Comparison of ENCODE assay signal across 24 cellular contexts in the genomic region with DNA sequence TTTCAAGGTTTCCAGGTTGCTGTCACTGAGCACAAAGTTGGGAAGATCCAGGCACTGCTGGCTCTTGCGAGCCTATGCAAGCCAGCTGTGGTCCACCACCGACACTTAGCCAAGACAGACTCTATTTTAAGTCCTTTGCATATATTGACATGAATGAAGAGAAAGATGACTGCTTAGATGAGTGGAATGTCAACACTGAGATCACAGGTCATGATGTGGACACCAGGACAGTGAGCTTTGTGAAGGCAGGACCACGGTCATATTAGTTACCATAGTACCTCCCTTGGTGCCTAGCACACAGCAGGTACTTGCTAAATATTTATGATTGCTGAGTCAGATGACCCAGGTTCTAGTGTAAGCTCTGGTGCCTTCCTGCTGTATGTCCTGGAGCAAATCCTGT.
A peak's percentile ranks its signal among the peaks of the same experiment; 100 is the strongest.
DNase-seq lines count a peak whose midpoint lies in the region; ATAC-seq, FAIRE-seq and TF ChIP-seq lines count a peak whose summit lies in the region.
"Had no signal": no experiment of that assay in that cellular context is flagged by ENCODE, and none has a peak within 500 bp of the region (broad histone marks: within the 10 kb centered on the region; RNA-seq: fewer than 3 reads in every experiment).

No MANE protein-coding gene starts in this region.

- no peaks in the 10 kb centered on the region for H3K9me3 Mint-ChIP-seq in progenitor cell of endocrine pancreas (ENCODE audit: low read depth)
- H3K9me3 Mint-ChIP-seq: CD8-positive, alpha-beta T cell; GM23338; H9 had no signal

- no peaks in the 10 kb centered on the region for H3K27me3 Mint-ChIP-seq in progenitor cell of endocrine pancreas
- H3K27me3 Mint-ChIP-seq: B cell; CD4-positive, CD25-positive, alpha-beta regulatory T cell had no signal

- H3K4me3 ChIP-seq in HepG2 (replicated peaks in 1 of 3; ENCODE audit: insufficient read depth in 1 of 3, low read depth in 2 of 3, low read length in 3 of 3) (no peak overlapping the region), right lobe of liver (no peak overlapping the region)
- H3K4me3 ChIP-seq: BLaER1, GM23338 had no signal

- H3K4me2 ChIP-seq in HepG2 (ENCODE audit: low read depth, low read length) = no peak overlapping the region
- H3K4me2 ChIP-seq: BLaER1, GM23338 had no signal

- 65% methylated on average over 3 of the region's 3 CpGs for WGBS in HepG2 (ENCODE audit: low lambda C conversion rate)
- WGBS in right lobe of liver (ENCODE audit: insufficient coverage, low coverage, low lambda C conversion rate, missing lambda C conversion rate) = 80% methylated on average over 3 of the region's 3 CpGs

- H3K27ac Mint-ChIP-seq in progenitor cell of endocrine pancreas = peak overlapping the region; percentile 81
- H3K27ac Mint-ChIP-seq: B cell; CD4-positive, CD25-positive, alpha-beta regulatory T cell; CD8-positive, alpha-beta T cell; GM23338 had no signal

- H3K9me3 ChIP-seq in HepG2 (ENCODE audit: low read length) (no peaks in the 10 kb centered on the region), right lobe of liver (no peaks in the 10 kb centered on the region)
- H3K9me3 ChIP-seq: BLaER1 had no signal

- H3K27ac ChIP-seq in HepG2 (ENCODE audit: extremely low read length, insufficient read depth, low read length) (no peak overlapping the region), right lobe of liver (no peak overlapping the region)
- H3K27ac ChIP-seq: 22Rv1, BLaER1, C4-2B had no signal

- TF ChIP-seq CTCF in HepG2 (CRISPR knock-in tag; IDR thresholded peaks at IDR 0.05) (no peak), right lobe of liver (IDR thresholded peaks at IDR 0.05) (no peak), progenitor cell of endocrine pancreas (IDR thresholded peaks at IDR 0.05; ENCODE audit: unreplicated experiment) (no peak)

- no peaks in the 10 kb centered on the region for H3K79me2 ChIP-seq in HepG2 (ENCODE audit: insufficient read depth, low read length)

- no peak overlapping the region for H2AFZ ChIP-seq in HepG2 (ENCODE audit: low read length)
- H2AFZ ChIP-seq: GM23338 had no signal

- CTCF ChIA-PET in HepG2 (lab: Yijun Ruan, JAX; ENCODE audit: low intra/inter-chr PET ratio, low total read pairs) = no interaction called here

- TF ChIP-seq POLR2A in HepG2 (IDR thresholded peaks at IDR 0.05; ENCODE audit: insufficient read depth in 1 of 2, low read depth in 2 of 2, low read length in 2 of 2) (no peak), right lobe of liver (IDR thresholded peaks at IDR 0.05) (no peak)

- no peak overlapping the region for H3K9ac ChIP-seq in HepG2 (ENCODE audit: insufficient read depth, low read depth, low read length)
- H3K9ac ChIP-seq: BLaER1 had no signal

- intact Hi-C loops in HepG2 (cut with micrococcal nuclease; ENCODE audit: unreplicated experiment) = no loop called here
- intact Hi-C loops in right lobe of liver (cut with DNase I) = no loop called here

- TF ChIP-seq EP300 in HepG2 (IDR thresholded peaks at IDR 0.05; ENCODE audit: low read depth in 2 of 2, low read length in 2 of 2) (no peak), HepG2 (CRISPR knock-in tag; IDR thresholded peaks at IDR 0.05; ENCODE audit: borderline replicate concordance) (no peak)

- ATAC-seq in HepG2 = peak; percentile 63; the same call in 2 of the 3 replicates
- no peak for ATAC-seq in right lobe of liver
- ATAC-seq in HG03280 (IDR thresholded peaks at IDR 0.05; ENCODE audit: unreplicated experiment) = no peak
- ATAC-seq: CD8-positive, alpha-beta T cell; GM23338; HCT116 had no signal

- no peaks in the 10 kb centered on the region for H3K4me1 ChIP-seq in HepG2 (ENCODE audit: insufficient read depth, low read length)
- no peaks in the 10 kb centered on the region for H3K4me1 ChIP-seq in right lobe of liver
- H3K4me1 ChIP-seq: BLaER1 had no signal

- H3K4me1 Mint-ChIP-seq in progenitor cell of endocrine pancreas (ENCODE audit: low read depth) = no peaks in the 10 kb centered on the region
- H3K4me1 Mint-ChIP-seq: B cell; CD4-positive, CD25-positive, alpha-beta regulatory T cell had no signal

- no peak for TF ChIP-seq RAD21 in HepG2 (CRISPR knock-in tag; IDR thresholded peaks at IDR 0.05)

- no peaks in the 10 kb centered on the region for H4K20me1 ChIP-seq in HepG2 (ENCODE audit: insufficient read depth, low read length)
- H4K20me1 ChIP-seq: BLaER1 had no signal

- POLR2A ChIA-PET in HepG2 (lab: Yijun Ruan, JAX) = no interaction called here

- H3K27me3 ChIP-seq in HepG2 (ENCODE audit: control insufficient read depth in 1 of 2, insufficient read depth in 2 of 2, low read length in 2 of 2) (no peaks in the 10 kb centered on the region), right lobe of liver (no peaks in the 10 kb centered on the region)
- H3K27me3 ChIP-seq: BLaER1 had no signal

- no TSS peak for BruUV-seq in HepG2 (replicated peaks; lab: Mats Ljungman, UMichigan)

- no peak overlapping the region for H3K4me3 Mint-ChIP-seq in progenitor cell of endocrine pancreas (ENCODE audit: low read depth)
- H3K4me3 Mint-ChIP-seq: B cell; CD4-positive, CD25-positive, alpha-beta regulatory T cell; CD8-positive, alpha-beta T cell; GM23338; H9 had no signal

- in situ Hi-C loops in HepG2 (cut with HindIII; ENCODE audit: extremely low pct_ligation_motif_present, low pct_unique_long_range_greater_than_20kb) = no loop called here

- DNase-seq in HepG2 (ENCODE audit: low spot score) = peak; percentile 21
- no peak for DNase-seq in right lobe of liver
- DNase-seq in kidney tubule cell (ENCODE audit: low spot score) = peak; percentile 23
- no peak for DNase-seq in progenitor cell of endocrine pancreas (ENCODE audit: low spot score, unreplicated experiment)
- no peak for DNase-seq in T-helper 2 cell
- no peak for DNase-seq in activated CD4-positive, alpha-beta T cell treated with anti-CD3 and anti-CD28 coated beads for 4 hours
- DNase-seq in frontal cortex (ENCODE audit: low spot score in 2 of 2) = no peak
- DNase-seq: CD4-positive, CD25-positive, alpha-beta regulatory T cell; CD8-positive, alpha-beta T cell; DMS 273 treated with DMSO at 0.1 percent for 48 hours; DND-41; H9 had no signal

- H3K36me3 Mint-ChIP-seq in progenitor cell of endocrine pancreas (ENCODE audit: insufficient read depth) = no peaks in the 10 kb centered on the region
- H3K36me3 Mint-ChIP-seq: CD8-positive, alpha-beta T cell had no signal

- no peak for FAIRE-seq in HepG2 (lab: Jason Lieb, UNC)
- no peak for FAIRE-seq in frontal cortex (lab: Jason Lieb, UNC)
- FAIRE-seq: A204.1, D721Med, G401.6, GM12892, GM19239 had no signal

- H3K36me3 ChIP-seq in HepG2 (replicated peaks in 1 of 2; ENCODE audit: control insufficient read depth in 1 of 2, insufficient read depth in 2 of 2, low read length in 2 of 2) (no peaks in the 10 kb centered on the region), right lobe of liver (no peaks in the 10 kb centered on the region)
- H3K36me3 ChIP-seq: BLaER1 had no signal

TF ChIP-seq in HepG2, 621 proteins besides CTCF, POLR2A, EP300 and RAD21:
- TF ChIP-seq CBX2 (IDR thresholded peaks at IDR 0.05; ENCODE audit: low read depth, low read length) (no peak), CBX2 (CRISPR knock-in tag; IDR thresholded peaks at IDR 0.05; ENCODE audit: low read depth) (no peak), HCFC1 (IDR thresholded peaks at IDR 0.05; ENCODE audit: low read depth, low read length) (no peak), TAF1 (CRISPR knock-in tag; IDR thresholded peaks at IDR 0.05) (no peak)

Comparison
In these comparisons a context has a peak if more than half of its experiments do, and no peak if none do; other contexts are left out.
1. DNase-seq: peak in HepG2 (single experiment) and kidney tubule cell (single experiment); none in right lobe of liver (0 of 3), progenitor cell of endocrine pancreas (single experiment), T-helper 2 cell (0 of 5), activated CD4-positive, alpha-beta T cell treated with anti-CD3 and anti-CD28 coated beads for 4 hours (0 of 2) and frontal cortex (0 of 2).